ENCODE assay signal across 11 cellular contexts in genomic region chr10:15461353-15462108, GRCh38.
DNase-seq lines count a peak whose midpoint lies in the region; ATAC-seq, FAIRE-seq and TF ChIP-seq lines count a peak whose summit lies in the region.
"Had no signal": no experiment of that assay in that cellular context is flagged by ENCODE, and none has a peak within 500 bp of the region (broad histone marks: within the 10 kb centered on the region; RNA-seq: fewer than 3 reads in every experiment).

No MANE protein-coding gene starts in this region.

- peak; percentile 43 for FAIRE-seq in bronchial epithelial cell (lab: Jason Lieb, UNC)

- peak overlapping the region; percentile 4 for H3K9ac ChIP-seq in HUES6 (ENCODE audit: low read length)

- ATAC-seq in left lung = peak; percentile 57
- no peak for ATAC-seq in HG03108 (IDR thresholded peaks at IDR 0.05; ENCODE audit: unreplicated experiment)
- ATAC-seq in GM18907 (IDR thresholded peaks at IDR 0.05; ENCODE audit: unreplicated experiment) = no peak
- ATAC-seq: effector memory CD8-positive, alpha-beta T cell had no signal

- H3K4me3 ChIP-seq in AG09309 (ENCODE audit: control insufficient read depth, low read depth, low read length) (no peak overlapping the region), HUES6 (ENCODE audit: low read depth, low read length) (no peak overlapping the region), bronchial epithelial cell (ENCODE audit: low read depth, low read length) (no peak overlapping the region), left lung (no peak overlapping the region)
- H3K4me3 ChIP-seq: ovary had no signal

- no peaks in the 10 kb centered on the region for H3K36me3 ChIP-seq in HUES6 (ENCODE audit: control insufficient read depth, insufficient read depth, low read length)
- H3K36me3 ChIP-seq in bronchial epithelial cell (ENCODE audit: control insufficient read depth, insufficient read depth, low read length) = no peaks in the 10 kb centered on the region
- H3K36me3 ChIP-seq in left lung = no peaks in the 10 kb centered on the region
- H3K36me3 ChIP-seq: ovary had no signal

- DNase-seq in AG09309 (ENCODE audit: low read depth) = peak; percentile 74
- DNase-seq in bronchial epithelial cell (ENCODE audit: low read depth) = peak; percentile 11
- no peak for DNase-seq in left lung
- DNase-seq in central memory CD4-positive, alpha-beta T cell = no peak
- no peak for DNase-seq in NCI-H748 (lab: John Stamatoyannopoulos, UW; ENCODE audit: unreplicated experiment)
- DNase-seq: activated CD4-positive, alpha-beta T cell treated with anti-CD3 and anti-CD28 coated beads, Interleukin-2, amount 50 U/mL, for 1 hour; effector memory CD8-positive, alpha-beta T cell; ovary had no signal

- H3K9me3 ChIP-seq in HUES6 (ENCODE audit: control insufficient read depth, insufficient read depth, low read depth, low read length) (no peaks in the 10 kb centered on the region), left lung (no peaks in the 10 kb centered on the region)
- H3K9me3 ChIP-seq: ovary had no signal

- H3K27me3 ChIP-seq in HUES6 (ENCODE audit: control insufficient read depth, insufficient read depth, low read length) = peaks cover 5% of the 10 kb centered on the region; the same call in 1 of the 2 replicates
- H3K27me3 ChIP-seq in bronchial epithelial cell (ENCODE audit: control insufficient read depth, insufficient read depth, low read length) = no peaks in the 10 kb centered on the region
- H3K27me3 ChIP-seq in left lung = no peaks in the 10 kb centered on the region
- H3K27me3 ChIP-seq: ovary had no signal

- TF ChIP-seq CTCF in AG09309 (IDR thresholded peaks at IDR 0.05; ENCODE audit: control insufficient read depth, insufficient read depth, low read depth, low read length, missing control alignments) (peak; percentile 64), bronchial epithelial cell (IDR thresholded peaks at IDR 0.05; ENCODE audit: insufficient read depth, low read length, severe bottlenecking) (no peak), left lung (IDR thresholded peaks at IDR 0.05) (no peak)

- H3K27ac ChIP-seq in HUES6 (ENCODE audit: low read depth, low read length) (no peak overlapping the region), left lung (no peak overlapping the region)
- H3K27ac ChIP-seq: ovary had no signal

- H3K4me1 ChIP-seq in HUES6 (ENCODE audit: control insufficient read depth, insufficient read depth, low read length) (peaks cover 3% of the 10 kb centered on the region; the same call in 1 of the 2 replicates), left lung (no peaks in the 10 kb centered on the region)

- intact Hi-C loops in left lung (cut with DNase I) = no loop called here

Comparison
In these comparisons a context has a peak if more than half of its experiments do, and no peak if none do; other contexts are left out.
1. DNase-seq: peak in AG09309 (single experiment) and bronchial epithelial cell (single experiment); none in left lung (0 of 2), central memory CD4-positive, alpha-beta T cell (single experiment) and NCI-H748 (single experiment).